Comparison of ENCODE assay signal across 19 cellular contexts in genomic region chr4:132593717-132594400, GRCh38.
"Had no signal": no experiment of that assay in that cellular context is flagged by ENCODE, and none has a peak within 500 bp of the region (broad histone marks: within the 10 kb centered on the region; RNA-seq: fewer than 3 reads in every experiment).

No MANE protein-coding gene starts in this region.

- H3K4me1 Mint-ChIP-seq: endodermal cell, nephron progenitor cell had no signal

- DNase-seq: activated CD4-positive, alpha-beta T cell treated with anti-CD3 and anti-CD28 coated beads for 1 hour; activated CD4-positive, alpha-beta T cell treated with anti-CD3 and anti-CD28 coated beads, Interleukin-2, amount 50 U/mL, for 4 hours; activated gamma-delta T cell; activated T-cell treated with anti-CD3 and anti-CD28 coated beads, Interleukin-2, amount 50 U/mL, for 4 hours; amygdala; dorsolateral prefrontal cortex; endodermal cell; hypothalamus; nephron progenitor cell; occipital lobe; stimulated activated CD4-positive, alpha-beta T cell treated with anti-CD3 and anti-CD28 coated beads, Interleukin-4, amount 100 ng/mL, for 24 hours; stimulated activated naive CD4-positive, alpha-beta T cell; T-helper 9 cell; tibial artery had no signal

- H3K4me3 Mint-ChIP-seq: activated T-cell treated with anti-CD3 and anti-CD28 coated beads, Interleukin-2, amount 50 U/mL, for 4 hours; endodermal cell; nephron progenitor cell had no signal

- ATAC-seq: activated naive CD4-positive, alpha-beta T cell treated with anti-CD3 and anti-CD28 coated beads, Interleukin-2, amount 50 U/mL, for 72 hours; activated T-cell treated with anti-CD3 and anti-CD28 coated beads, Interleukin-2, amount 50 U/mL, for 4 hours had no signal

- H3K4me3 ChIP-seq: cardiac muscle cell, dorsolateral prefrontal cortex, right atrium auricular region, skin epidermis, tibial artery, vagina had no signal

- H3K27me3 ChIP-seq: cardiac muscle cell, dorsolateral prefrontal cortex, right atrium auricular region, tibial artery, vagina had no signal

- H3K27ac Mint-ChIP-seq: endodermal cell, nephron progenitor cell had no signal

- H3K9me3 Mint-ChIP-seq: endodermal cell, nephron progenitor cell had no signal

- H3K27ac ChIP-seq: cardiac muscle cell, dorsolateral prefrontal cortex, right atrium auricular region, skin epidermis, tibial artery, vagina had no signal

- H3K36me3 Mint-ChIP-seq: activated naive CD4-positive, alpha-beta T cell treated with anti-CD3 and anti-CD28 coated beads, Interleukin-2, amount 50 U/mL, for 72 hours had no signal

- H3K36me3 ChIP-seq: cardiac muscle cell, right atrium auricular region, tibial artery, vagina had no signal
